Comparison of ENCODE assay signal across 20 cellular contexts in the genomic region with DNA sequence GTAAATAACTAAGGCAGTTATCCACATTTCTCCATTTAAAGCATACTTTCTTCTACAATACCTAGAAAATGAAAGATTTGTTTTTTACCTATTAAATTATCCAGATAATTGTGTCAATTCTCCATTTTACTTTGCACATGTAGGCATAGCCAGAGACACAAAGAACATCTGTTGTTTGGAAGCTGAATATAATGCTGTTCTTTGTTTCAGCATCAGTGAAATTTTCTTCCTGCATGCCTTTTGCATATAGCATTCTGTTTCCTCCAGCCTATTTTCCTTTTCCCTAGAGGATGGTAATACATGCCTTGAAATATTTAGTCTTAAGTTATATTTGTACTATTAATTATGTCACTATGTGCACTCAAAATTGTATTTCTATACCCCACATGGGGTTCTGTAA.
DNase-seq lines count a peak whose midpoint lies in the region; ATAC-seq and TF ChIP-seq lines count a peak whose summit lies in the region.
"Had no signal": no experiment of that assay in that cellular context is flagged by ENCODE, and none has a peak within 500 bp of the region (broad histone marks: within the 10 kb centered on the region; RNA-seq: fewer than 3 reads in every experiment).

No MANE protein-coding gene starts in this region.

- no peaks in the 10 kb centered on the region for H3K27me3 ChIP-seq in PC-9 (ENCODE audit: insufficient read depth, low read depth)
- H3K27me3 ChIP-seq: BE2C had no signal

- intact Hi-C loops in PC-9 (cut with micrococcal nuclease; ENCODE audit: unreplicated experiment) = no loop called here

- CTCF ChIA-PET in PC-9 (lab: Charles Lee) = no interaction called here

- ATAC-seq in GM18909 (IDR thresholded peaks at IDR 0.05; ENCODE audit: poor library complexity, unreplicated experiment) = no peak
- ATAC-seq: HCT116, HepG2 had no signal

- no peak overlapping the region for H2AFZ ChIP-seq in PC-9

- H3K36me3 ChIP-seq in PC-9 (ENCODE audit: low read depth) = no peaks in the 10 kb centered on the region
- H3K36me3 ChIP-seq: BE2C had no signal

- no peaks in the 10 kb centered on the region for H3K9me3 ChIP-seq in PC-9 (ENCODE audit: insufficient read depth, low read depth)
- H3K9me3 ChIP-seq: BE2C had no signal

- no TSS peak for BruUV-seq in PC-9 (replicated peaks; lab: Mats Ljungman, UMichigan)

- no peak for TF ChIP-seq CTCF in PC-9 (conservative IDR thresholded peaks at IDR 0.05)

- POLR2A ChIA-PET in PC-9 (lab: Charles Lee; ENCODE audit: unreplicated experiment) = no interaction called here

- no peak overlapping the region for H3K4me2 ChIP-seq in PC-9

- no peak overlapping the region for H3K4me3 ChIP-seq in PC-9

- H4K20me1 ChIP-seq in PC-9 (ENCODE audit: insufficient read depth) = no peaks in the 10 kb centered on the region

- H3K9me2 ChIP-seq in PC-9 (ENCODE audit: insufficient read depth) = no peaks in the 10 kb centered on the region

- no peaks in the 10 kb centered on the region for H3K79me2 ChIP-seq in PC-9 (ENCODE audit: low read depth)

- no peak overlapping the region for H3K27ac ChIP-seq in PC-9
- H3K27ac ChIP-seq in caudate nucleus (ENCODE audit: low read depth, low read length) = no peak overlapping the region

- H3F3A ChIP-seq in PC-9 (ENCODE audit: insufficient read depth, low read depth) = no peaks in the 10 kb centered on the region

- DNase-seq in NCI-H1048 (lab: John Stamatoyannopoulos, UW) = peak; percentile 49
- peak; percentile 35 for DNase-seq in NCI-H69 (lab: John Stamatoyannopoulos, UW)
- peak; percentile 47 for DNase-seq in globus pallidus (ENCODE audit: low spot score)
- DNase-seq in pons (ENCODE audit: low spot score) = peak; percentile 70
- no peak for DNase-seq in PC-9
- no peak for DNase-seq in caudate nucleus (lab: John Stamatoyannopoulos, UW)
- no peak for DNase-seq in activated CD8-positive, alpha-beta memory T cell treated with anti-CD3 and anti-CD28 coated beads, Interleukin-2, amount 50 U/mL, for 4 hours
- DNase-seq: ACHN; BE2C; C1 segment of cervical spinal cord; CD4-positive, CD25-positive, alpha-beta regulatory T cell; DMS153; DMS79; GDM1; GOT3; H7; HFFc6 had no signal

- H3K4me1 ChIP-seq in PC-9 (replicated peaks; ENCODE audit: insufficient read depth) = no peaks in the 10 kb centered on the region
- H3K4me1 ChIP-seq: BE2C had no signal

Comparison
In these comparisons a context has a peak if more than half of its experiments do, and no peak if none do; other contexts are left out.
1. DNase-seq: peak in NCI-H1048 (single experiment), NCI-H69 (single experiment), globus pallidus (single experiment) and pons (single experiment); none in PC-9 (0 of 2), caudate nucleus (0 of 61) and activated CD8-positive, alpha-beta memory T cell treated with anti-CD3 and anti-CD28 coated beads, Interleukin-2, amount 50 U/mL, for 4 hours (single experiment).